ENCODE assay signal across 1 cellular context in genomic region chr7:155414508-155414907, GRCh38.
TF ChIP-seq lines count a peak whose summit lies in the region.

No MANE protein-coding gene starts in this region.

TF ChIP-seq in HEK293T, 16 proteins besides CTCF, POLR2A, EP300 and RAD21 (continued from another document):
- TF ChIP-seq PKNOX1 (IDR thresholded peaks at IDR 0.05) = peak; percentile 95
